ENCODE assay signal across 1 cellular context in genomic region chr2:73000808-73001570, GRCh38.
TF ChIP-seq lines count a peak whose summit lies in the region.

No MANE protein-coding gene starts in this region.

TF ChIP-seq in HepG2, 621 proteins besides CTCF, POLR2A, EP300 and RAD21 (continued from another document and continues in another):
- no peak for TF ChIP-seq ZBTB14 (CRISPR knock-in tag; IDR thresholded peaks at IDR 0.05)
- TF ChIP-seq GATAD1 (CRISPR knock-in tag; IDR thresholded peaks at IDR 0.05), result peak; percentile 63; the same call in 1 of the 2 replicates
- peak; percentile 40; the same call in 1 of the 2 replicates for TF ChIP-seq ZSCAN5A (CRISPR knock-in tag; IDR thresholded peaks at IDR 0.05; ENCODE audit: borderline replicate concordance)
- peak; percentile 68 for TF ChIP-seq GABPB1 (CRISPR knock-in tag; IDR thresholded peaks at IDR 0.05)
- no peak for TF ChIP-seq HCFC1 (IDR thresholded peaks at IDR 0.05; ENCODE audit: low read depth, low read length)
- TF ChIP-seq ZBTB39 (CRISPR knock-in tag; IDR thresholded peaks at IDR 0.05), result no peak
- TF ChIP-seq STAT6 (CRISPR knock-in tag; IDR thresholded peaks at IDR 0.05; ENCODE audit: borderline replicate concordance), result 0 out of 2 replicates have a peak, but pooled peaks have one; percentile 74
- no peak for TF ChIP-seq FLYWCH1 (CRISPR knock-in tag; IDR thresholded peaks at IDR 0.05)
- no peak for TF ChIP-seq ZNF557 (CRISPR knock-in tag; IDR thresholded peaks at IDR 0.05)
- TF ChIP-seq SP140L (CRISPR knock-in tag; IDR thresholded peaks at IDR 0.05; ENCODE audit: borderline replicate concordance), result no peak; the same call in 1 of the 2 replicates
- peak; percentile 16; the same call in 1 of the 2 replicates for TF ChIP-seq SMARCE1 (IDR thresholded peaks at IDR 0.05; ENCODE audit: borderline replicate concordance)
- TF ChIP-seq HOXA9 (CRISPR knock-in tag; IDR thresholded peaks at IDR 0.05; ENCODE audit: borderline replicate concordance), result no peak
- TF ChIP-seq, protein P1, sequence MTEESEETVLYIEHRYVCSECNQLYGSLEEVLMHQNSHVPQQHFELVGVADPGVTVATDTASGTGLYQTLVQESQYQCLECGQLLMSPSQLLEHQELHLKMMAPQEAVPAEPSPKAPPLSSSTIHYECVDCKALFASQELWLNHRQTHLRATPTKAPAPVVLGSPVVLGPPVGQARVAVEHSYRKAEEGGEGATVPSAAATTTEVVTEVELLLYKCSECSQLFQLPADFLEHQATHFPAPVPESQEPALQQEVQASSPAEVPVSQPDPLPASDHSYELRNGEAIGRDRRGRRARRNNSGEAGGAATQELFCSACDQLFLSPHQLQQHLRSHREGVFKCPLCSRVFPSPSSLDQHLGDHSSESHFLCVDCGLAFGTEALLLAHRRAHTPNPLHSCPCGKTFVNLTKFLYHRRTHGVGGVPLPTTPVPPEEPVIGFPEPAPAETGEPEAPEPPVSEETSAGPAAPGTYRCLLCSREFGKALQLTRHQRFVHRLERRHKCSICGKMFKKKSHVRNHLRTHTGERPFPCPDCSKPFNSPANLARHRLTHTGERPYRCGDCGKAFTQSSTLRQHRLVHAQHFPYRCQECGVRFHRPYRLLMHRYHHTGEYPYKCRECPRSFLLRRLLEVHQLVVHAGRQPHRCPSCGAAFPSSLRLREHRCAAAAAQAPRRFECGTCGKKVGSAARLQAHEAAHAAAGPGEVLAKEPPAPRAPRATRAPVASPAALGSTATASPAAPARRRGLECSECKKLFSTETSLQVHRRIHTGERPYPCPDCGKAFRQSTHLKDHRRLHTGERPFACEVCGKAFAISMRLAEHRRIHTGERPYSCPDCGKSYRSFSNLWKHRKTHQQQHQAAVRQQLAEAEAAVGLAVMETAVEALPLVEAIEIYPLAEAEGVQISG (CRISPR knock-in tag; IDR thresholded peaks at IDR 0.05), result peak; percentile 88
- TF ChIP-seq CCDC6 (CRISPR knock-in tag; IDR thresholded peaks at IDR 0.05), result no peak
- TF ChIP-seq ZNF18 (CRISPR knock-in tag; IDR thresholded peaks at IDR 0.05; ENCODE audit: insufficient replicate concordance), result no peak
- TF ChIP-seq ZFP36L1 (CRISPR knock-in tag; IDR thresholded peaks at IDR 0.05), result peak; percentile 79; the same call in 1 of the 2 replicates
- no peak for TF ChIP-seq HDAC6 (IDR thresholded peaks at IDR 0.05; ENCODE audit: low read depth, low read length)
- peak; percentile 7; the same call in 1 of the 2 replicates for TF ChIP-seq ZKSCAN5 (CRISPR knock-in tag; IDR thresholded peaks at IDR 0.05)
- peak; percentile 85 for TF ChIP-seq CEBPG (CRISPR knock-in tag; IDR thresholded peaks at IDR 0.05)
- peak; percentile 84 for TF ChIP-seq ISL2 (CRISPR knock-in tag; IDR thresholded peaks at IDR 0.05)
- no peak for TF ChIP-seq PRPF4 (IDR thresholded peaks at IDR 0.05; ENCODE audit: low read depth, low read length, poor library complexity, severe bottlenecking)
- peak; percentile 54; the same call in 1 of the 2 replicates for TF ChIP-seq ZNF446 (CRISPR knock-in tag; IDR thresholded peaks at IDR 0.05)
- peak; percentile 71; the same call in 1 of the 2 replicates for TF ChIP-seq WIZ (CRISPR knock-in tag; IDR thresholded peaks at IDR 0.05)
- TF ChIP-seq NONO (IDR thresholded peaks at IDR 0.05), result no peak
- TF ChIP-seq NONO (CRISPR knock-in tag; conservative IDR thresholded peaks at IDR 0.05), result peak; percentile 91
- no peak for TF ChIP-seq CCAR2 (optimal IDR thresholded peaks at IDR 0.05; ENCODE audit: low read depth, low read length)
- TF ChIP-seq HNF1A (IDR thresholded peaks at IDR 0.05; ENCODE audit: low read depth), result no peak
- peak; percentile 54; the same call in 1 of the 2 replicates for TF ChIP-seq HNF1A (CRISPR knock-in tag; IDR thresholded peaks at IDR 0.05; ENCODE audit: borderline replicate concordance)
- TF ChIP-seq, protein P2, sequence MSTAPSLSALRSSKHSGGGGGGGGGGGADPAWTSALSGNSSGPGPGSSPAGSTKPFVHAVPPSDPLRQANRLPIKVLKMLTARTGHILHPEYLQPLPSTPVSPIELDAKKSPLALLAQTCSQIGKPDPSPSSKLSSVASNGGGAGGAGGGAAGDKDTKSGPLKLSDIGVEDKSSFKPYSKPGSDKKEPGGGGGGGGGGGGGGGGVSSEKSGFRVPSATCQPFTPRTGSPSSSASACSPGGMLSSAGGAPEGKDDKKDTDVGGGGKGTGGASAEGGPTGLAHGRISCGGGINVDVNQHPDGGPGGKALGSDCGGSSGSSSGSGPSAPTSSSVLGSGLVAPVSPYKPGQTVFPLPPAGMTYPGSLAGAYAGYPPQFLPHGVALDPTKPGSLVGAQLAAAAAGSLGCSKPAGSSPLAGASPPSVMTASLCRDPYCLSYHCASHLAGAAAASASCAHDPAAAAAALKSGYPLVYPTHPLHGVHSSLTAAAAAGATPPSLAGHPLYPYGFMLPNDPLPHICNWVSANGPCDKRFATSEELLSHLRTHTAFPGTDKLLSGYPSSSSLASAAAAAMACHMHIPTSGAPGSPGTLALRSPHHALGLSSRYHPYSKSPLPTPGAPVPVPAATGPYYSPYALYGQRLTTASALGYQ (CRISPR knock-in tag; IDR thresholded peaks at IDR 0.05), result no peak
- TF ChIP-seq ZNF496 (CRISPR knock-in tag; IDR thresholded peaks at IDR 0.05; ENCODE audit: insufficient replicate concordance), result no peak
- peak; percentile 79; the same call in 1 of the 2 replicates for TF ChIP-seq ZNF607 (CRISPR knock-in tag; IDR thresholded peaks at IDR 0.05; ENCODE audit: borderline replicate concordance)
- TF ChIP-seq FIP1L1 (IDR thresholded peaks at IDR 0.05; ENCODE audit: borderline replicate concordance, insufficient read depth, low read depth, low read length), result no peak
- TF ChIP-seq ZMYM2 (CRISPR knock-in tag; IDR thresholded peaks at IDR 0.05), result peak; percentile 97
- TF ChIP-seq, protein P3, sequence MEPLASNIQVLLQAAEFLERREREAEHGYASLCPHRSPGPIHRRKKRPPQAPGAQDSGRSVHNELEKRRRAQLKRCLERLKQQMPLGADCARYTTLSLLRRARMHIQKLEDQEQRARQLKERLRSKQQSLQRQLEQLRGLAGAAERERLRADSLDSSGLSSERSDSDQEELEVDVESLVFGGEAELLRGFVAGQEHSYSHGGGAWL (CRISPR knock-in tag; IDR thresholded peaks at IDR 0.05), result no peak
- 0 out of 2 replicates have a peak, but pooled peaks have one; percentile 30 for TF ChIP-seq ZNF761 (CRISPR knock-in tag; conservative IDR thresholded peaks at IDR 0.05)
- TF ChIP-seq NFKBIZ (CRISPR knock-in tag; IDR thresholded peaks at IDR 0.05), result peak; percentile 75; the same call in 1 of the 2 replicates
- no peak for TF ChIP-seq PAX8 (CRISPR knock-in tag; IDR thresholded peaks at IDR 0.05; ENCODE audit: borderline replicate concordance)
- no peak for TF ChIP-seq ZNF143 (CRISPR knock-in tag; IDR thresholded peaks at IDR 0.05)
- 0 out of 2 replicates have a peak, but pooled peaks have one; percentile 75 for TF ChIP-seq ZNF124 (CRISPR knock-in tag; IDR thresholded peaks at IDR 0.05)
